ENCODE assay signal across 1 cellular context in genomic region chr3:4979401-4980228, GRCh38.
TF ChIP-seq lines count a peak whose summit lies in the region.

TSS of gene BHLHE40 (plus strand) at chr3:4979437. CDS start at chr3:4979719, 282 bp downstream.

TF ChIP-seq in K562, 482 proteins besides CTCF, POLR2A, EP300 and RAD21 (continued from another document and continues in another):
- TF ChIP-seq KDM2B (CRISPR knock-in tag; IDR thresholded peaks at IDR 0.05) (peak; percentile 97), ZNF75A (CRISPR knock-in tag; IDR thresholded peaks at IDR 0.05) (no peak), SAFB2 (IDR thresholded peaks at IDR 0.05; ENCODE audit: borderline replicate concordance, low read depth, low read length, severe bottlenecking) (no peak), BMI1 (IDR thresholded peaks at IDR 0.05; ENCODE audit: low read length) (no peak), GABPB2 (CRISPR knock-in tag; conservative IDR thresholded peaks at IDR 0.05) (no peak), ZNF224 (CRISPR knock-in tag; IDR thresholded peaks at IDR 0.05) (no peak), TAF7 (tag; IDR thresholded peaks at IDR 0.05) (peak; percentile 72), ARID1B (IDR thresholded peaks at IDR 0.05) (no peak), ZFX (CRISPR knock-in tag; IDR thresholded peaks at IDR 0.05) (no peak), ZNF507 (tag; conservative IDR thresholded peaks at IDR 0.05) (no peak), FOS (IDR thresholded peaks at IDR 0.05; ENCODE audit: extremely low read depth, insufficient read length) (no peak), NR3C1 (CRISPR knock-in tag; IDR thresholded peaks at IDR 0.05) (no peak), TCF3 (CRISPR knock-in tag; IDR thresholded peaks at IDR 0.05) (no peak), SOX6 (IDR thresholded peaks at IDR 0.05) (0 out of 2 replicates have a peak, but pooled peaks have one; percentile 35), RBM14 (IDR thresholded peaks at IDR 0.05; ENCODE audit: borderline replicate concordance, insufficient read depth, low read depth, low read length) (no peak), GMEB1 (CRISPR knock-in tag; IDR thresholded peaks at IDR 0.05) (no peak), CREM (IDR thresholded peaks at IDR 0.05; ENCODE audit: low read depth) (no peak; the same call in 1 of the 2 replicates), CBFB (CRISPR knock-in tag; IDR thresholded peaks at IDR 0.05) (no peak), SRSF9 (IDR thresholded peaks at IDR 0.05; ENCODE audit: borderline replicate concordance, low read depth, low read length) (no peak), SMARCB1 (IDR thresholded peaks at IDR 0.05; ENCODE audit: insufficient read length, low read depth) (no peak), FUS (optimal IDR thresholded peaks at IDR 0.05; ENCODE audit: low read depth, low read length) (no peak), BHLHE40 (IDR thresholded peaks at IDR 0.05; ENCODE audit: low read length) (no peak), ATF2 (CRISPR knock-in tag; IDR thresholded peaks at IDR 0.05) (no peak), NFE2L1 (tag; IDR thresholded peaks at IDR 0.05; ENCODE audit: borderline replicate concordance, low read depth) (no peak), MCM2 (IDR thresholded peaks at IDR 0.05; ENCODE audit: low read depth) (no peak), KAT7 (CRISPR knock-in tag; IDR thresholded peaks at IDR 0.05; ENCODE audit: borderline replicate concordance) (peak; percentile 28; the same call in 1 of the 2 replicates), HNRNPK (IDR thresholded peaks at IDR 0.05; ENCODE audit: low read depth, low read length, poor library complexity, severe bottlenecking) (no peak), ZNF282 (CRISPR knock-in tag; IDR thresholded peaks at IDR 0.05) (no peak), SREBF2 (CRISPR knock-in tag; IDR thresholded peaks at IDR 0.05) (no peak), NR0B1 (IDR thresholded peaks at IDR 0.05; ENCODE audit: partially characterized antibody) (no peak), CSDE1 (IDR thresholded peaks at IDR 0.05) (no peak), MBD2 (IDR thresholded peaks at IDR 0.05; ENCODE audit: borderline replicate concordance, low read depth) (no peak), TFAM (CRISPR knock-in tag; conservative IDR thresholded peaks at IDR 0.05) (no peak), STAT6 (CRISPR knock-in tag; IDR thresholded peaks at IDR 0.05) (0 out of 2 replicates have a peak, but pooled peaks have one; percentile 58), ZNF263 (CRISPR knock-in tag; IDR thresholded peaks at IDR 0.05; ENCODE audit: borderline replicate concordance) (peak; percentile 87)
- TF ChIP-seq, protein P1, sequence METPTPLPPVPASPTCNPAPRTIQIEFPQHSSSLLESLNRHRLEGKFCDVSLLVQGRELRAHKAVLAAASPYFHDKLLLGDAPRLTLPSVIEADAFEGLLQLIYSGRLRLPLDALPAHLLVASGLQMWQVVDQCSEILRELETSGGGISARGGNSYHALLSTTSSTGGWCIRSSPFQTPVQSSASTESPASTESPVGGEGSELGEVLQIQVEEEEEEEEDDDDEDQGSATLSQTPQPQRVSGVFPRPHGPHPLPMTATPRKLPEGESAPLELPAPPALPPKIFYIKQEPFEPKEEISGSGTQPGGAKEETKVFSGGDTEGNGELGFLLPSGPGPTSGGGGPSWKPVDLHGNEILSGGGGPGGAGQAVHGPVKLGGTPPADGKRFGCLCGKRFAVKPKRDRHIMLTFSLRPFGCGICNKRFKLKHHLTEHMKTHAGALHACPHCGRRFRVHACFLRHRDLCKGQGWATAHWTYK (CRISPR knock-in tag; IDR thresholded peaks at IDR 0.05), result peak; percentile 50; the same call in 1 of the 2 replicates
- TF ChIP-seq, protein P2, sequence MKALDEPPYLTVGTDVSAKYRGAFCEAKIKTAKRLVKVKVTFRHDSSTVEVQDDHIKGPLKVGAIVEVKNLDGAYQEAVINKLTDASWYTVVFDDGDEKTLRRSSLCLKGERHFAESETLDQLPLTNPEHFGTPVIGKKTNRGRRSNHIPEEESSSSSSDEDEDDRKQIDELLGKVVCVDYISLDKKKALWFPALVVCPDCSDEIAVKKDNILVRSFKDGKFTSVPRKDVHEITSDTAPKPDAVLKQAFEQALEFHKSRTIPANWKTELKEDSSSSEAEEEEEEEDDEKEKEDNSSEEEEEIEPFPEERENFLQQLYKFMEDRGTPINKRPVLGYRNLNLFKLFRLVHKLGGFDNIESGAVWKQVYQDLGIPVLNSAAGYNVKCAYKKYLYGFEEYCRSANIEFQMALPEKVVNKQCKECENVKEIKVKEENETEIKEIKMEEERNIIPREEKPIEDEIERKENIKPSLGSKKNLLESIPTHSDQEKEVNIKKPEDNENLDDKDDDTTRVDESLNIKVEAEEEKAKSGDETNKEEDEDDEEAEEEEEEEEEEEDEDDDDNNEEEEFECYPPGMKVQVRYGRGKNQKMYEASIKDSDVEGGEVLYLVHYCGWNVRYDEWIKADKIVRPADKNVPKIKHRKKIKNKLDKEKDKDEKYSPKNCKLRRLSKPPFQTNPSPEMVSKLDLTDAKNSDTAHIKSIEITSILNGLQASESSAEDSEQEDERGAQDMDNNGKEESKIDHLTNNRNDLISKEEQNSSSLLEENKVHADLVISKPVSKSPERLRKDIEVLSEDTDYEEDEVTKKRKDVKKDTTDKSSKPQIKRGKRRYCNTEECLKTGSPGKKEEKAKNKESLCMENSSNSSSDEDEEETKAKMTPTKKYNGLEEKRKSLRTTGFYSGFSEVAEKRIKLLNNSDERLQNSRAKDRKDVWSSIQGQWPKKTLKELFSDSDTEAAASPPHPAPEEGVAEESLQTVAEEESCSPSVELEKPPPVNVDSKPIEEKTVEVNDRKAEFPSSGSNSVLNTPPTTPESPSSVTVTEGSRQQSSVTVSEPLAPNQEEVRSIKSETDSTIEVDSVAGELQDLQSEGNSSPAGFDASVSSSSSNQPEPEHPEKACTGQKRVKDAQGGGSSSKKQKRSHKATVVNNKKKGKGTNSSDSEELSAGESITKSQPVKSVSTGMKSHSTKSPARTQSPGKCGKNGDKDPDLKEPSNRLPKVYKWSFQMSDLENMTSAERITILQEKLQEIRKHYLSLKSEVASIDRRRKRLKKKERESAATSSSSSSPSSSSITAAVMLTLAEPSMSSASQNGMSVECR (CRISPR knock-in tag; IDR thresholded peaks at IDR 0.05), result no peak; the same call in 1 of the 2 replicates
- TF ChIP-seq, protein P3, sequence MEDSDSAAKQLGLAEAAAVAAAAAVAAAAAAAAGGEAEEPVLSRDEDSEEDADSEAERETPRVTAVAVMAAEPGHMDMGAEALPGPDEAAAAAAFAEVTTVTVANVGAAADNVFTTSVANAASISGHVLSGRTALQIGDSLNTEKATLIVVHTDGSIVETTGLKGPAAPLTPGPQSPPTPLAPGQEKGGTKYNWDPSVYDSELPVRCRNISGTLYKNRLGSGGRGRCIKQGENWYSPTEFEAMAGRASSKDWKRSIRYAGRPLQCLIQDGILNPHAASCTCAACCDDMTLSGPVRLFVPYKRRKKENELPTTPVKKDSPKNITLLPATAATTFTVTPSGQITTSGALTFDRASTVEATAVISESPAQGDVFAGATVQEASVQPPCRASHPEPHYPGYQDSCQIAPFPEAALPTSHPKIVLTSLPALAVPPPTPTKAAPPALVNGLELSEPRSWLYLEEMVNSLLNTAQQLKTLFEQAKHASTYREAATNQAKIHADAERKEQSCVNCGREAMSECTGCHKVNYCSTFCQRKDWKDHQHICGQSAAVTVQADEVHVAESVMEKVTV (CRISPR knock-in tag; IDR thresholded peaks at IDR 0.05), result no peak
- TF ChIP-seq, protein P4, sequence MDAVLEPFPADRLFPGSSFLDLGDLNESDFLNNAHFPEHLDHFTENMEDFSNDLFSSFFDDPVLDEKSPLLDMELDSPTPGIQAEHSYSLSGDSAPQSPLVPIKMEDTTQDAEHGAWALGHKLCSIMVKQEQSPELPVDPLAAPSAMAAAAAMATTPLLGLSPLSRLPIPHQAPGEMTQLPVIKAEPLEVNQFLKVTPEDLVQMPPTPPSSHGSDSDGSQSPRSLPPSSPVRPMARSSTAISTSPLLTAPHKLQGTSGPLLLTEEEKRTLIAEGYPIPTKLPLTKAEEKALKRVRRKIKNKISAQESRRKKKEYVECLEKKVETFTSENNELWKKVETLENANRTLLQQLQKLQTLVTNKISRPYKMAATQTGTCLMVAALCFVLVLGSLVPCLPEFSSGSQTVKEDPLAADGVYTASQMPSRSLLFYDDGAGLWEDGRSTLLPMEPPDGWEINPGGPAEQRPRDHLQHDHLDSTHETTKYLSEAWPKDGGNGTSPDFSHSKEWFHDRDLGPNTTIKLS (IDR thresholded peaks at IDR 0.05; ENCODE audit: borderline replicate concordance, low read depth), result no peak
- TF ChIP-seq, protein P5, sequence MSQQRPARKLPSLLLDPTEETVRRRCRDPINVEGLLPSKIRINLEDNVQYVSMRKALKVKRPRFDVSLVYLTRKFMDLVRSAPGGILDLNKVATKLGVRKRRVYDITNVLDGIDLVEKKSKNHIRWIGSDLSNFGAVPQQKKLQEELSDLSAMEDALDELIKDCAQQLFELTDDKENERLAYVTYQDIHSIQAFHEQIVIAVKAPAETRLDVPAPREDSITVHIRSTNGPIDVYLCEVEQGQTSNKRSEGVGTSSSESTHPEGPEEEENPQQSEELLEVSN (IDR thresholded peaks at IDR 0.05; ENCODE audit: borderline replicate concordance in 1 of 2, extremely low read depth in 1 of 2, insufficient read depth in 1 of 2, insufficient read length in 1 of 2, low read depth in 1 of 2, low read length in 1 of 2, poor library complexity in 1 of 2, severe bottlenecking in 1 of 2), result no peak
- TF ChIP-seq, protein P6, sequence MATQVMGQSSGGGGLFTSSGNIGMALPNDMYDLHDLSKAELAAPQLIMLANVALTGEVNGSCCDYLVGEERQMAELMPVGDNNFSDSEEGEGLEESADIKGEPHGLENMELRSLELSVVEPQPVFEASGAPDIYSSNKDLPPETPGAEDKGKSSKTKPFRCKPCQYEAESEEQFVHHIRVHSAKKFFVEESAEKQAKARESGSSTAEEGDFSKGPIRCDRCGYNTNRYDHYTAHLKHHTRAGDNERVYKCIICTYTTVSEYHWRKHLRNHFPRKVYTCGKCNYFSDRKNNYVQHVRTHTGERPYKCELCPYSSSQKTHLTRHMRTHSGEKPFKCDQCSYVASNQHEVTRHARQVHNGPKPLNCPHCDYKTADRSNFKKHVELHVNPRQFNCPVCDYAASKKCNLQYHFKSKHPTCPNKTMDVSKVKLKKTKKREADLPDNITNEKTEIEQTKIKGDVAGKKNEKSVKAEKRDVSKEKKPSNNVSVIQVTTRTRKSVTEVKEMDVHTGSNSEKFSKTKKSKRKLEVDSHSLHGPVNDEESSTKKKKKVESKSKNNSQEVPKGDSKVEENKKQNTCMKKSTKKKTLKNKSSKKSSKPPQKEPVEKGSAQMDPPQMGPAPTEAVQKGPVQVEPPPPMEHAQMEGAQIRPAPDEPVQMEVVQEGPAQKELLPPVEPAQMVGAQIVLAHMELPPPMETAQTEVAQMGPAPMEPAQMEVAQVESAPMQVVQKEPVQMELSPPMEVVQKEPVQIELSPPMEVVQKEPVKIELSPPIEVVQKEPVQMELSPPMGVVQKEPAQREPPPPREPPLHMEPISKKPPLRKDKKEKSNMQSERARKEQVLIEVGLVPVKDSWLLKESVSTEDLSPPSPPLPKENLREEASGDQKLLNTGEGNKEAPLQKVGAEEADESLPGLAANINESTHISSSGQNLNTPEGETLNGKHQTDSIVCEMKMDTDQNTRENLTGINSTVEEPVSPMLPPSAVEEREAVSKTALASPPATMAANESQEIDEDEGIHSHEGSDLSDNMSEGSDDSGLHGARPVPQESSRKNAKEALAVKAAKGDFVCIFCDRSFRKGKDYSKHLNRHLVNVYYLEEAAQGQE (CRISPR knock-in tag; IDR thresholded peaks at IDR 0.05; ENCODE audit: low read depth), result no peak
